ENCODE assay signal across 12 cellular contexts in genomic region chr1:40784771-40785151, GRCh38. TPM values are rescaled to one million over a fixed set of nuclear protein-coding genes. Genes with fewer than 3 reads are reported as not detected.
DNase-seq lines count a peak whose midpoint lies in the region; ATAC-seq and TF ChIP-seq lines count a peak whose summit lies in the region.
"Had no signal": no experiment of that assay in that cellular context is flagged by ENCODE, and none has a peak within 500 bp of the region (broad histone marks: within the 10 kb centered on the region; RNA-seq: fewer than 3 reads in every experiment).

No MANE protein-coding gene starts in this region.

- no peak for ATAC-seq in activated CD8-positive, alpha-beta T cell treated with anti-CD3 and anti-CD28 coated beads for 36 hours
- no peak for ATAC-seq in stimulated activated memory B cell treated with anti-CD40 and anti-IgM and Interleukin-4, amounts not matched to agents 10 μg/mL and 1 μg/mL and 100 μg/mL, for 72 hours
- ATAC-seq in GM18519 (IDR thresholded peaks at IDR 0.05; ENCODE audit: low FRiP score, unreplicated experiment) = no peak

- H3K4me1 Mint-ChIP-seq in T-helper 2 cell treated with Interferon-gamma antibody and Interleukin-4, amounts not matched to agents 5 μg/mL and 100 μg/mL, for 36 hours (ENCODE audit: low read depth) = peaks cover 6% of the 10 kb centered on the region
- peaks cover 7% of the 10 kb centered on the region for H3K4me1 Mint-ChIP-seq in activated CD8-positive, alpha-beta T cell treated with anti-CD3 and anti-CD28 coated beads for 36 hours (ENCODE audit: low read depth)
- peaks cover 23% of the 10 kb centered on the region for H3K4me1 Mint-ChIP-seq in stimulated activated memory B cell treated with anti-CD40 and anti-IgM and Interleukin-4, amounts not matched to agents 10 μg/mL and 1 μg/mL and 100 μg/mL, for 72 hours
- H3K4me1 Mint-ChIP-seq in CD4-positive, alpha-beta memory T cell = peaks cover 4 to 13% (median 7%) of the 10 kb centered on the region in 4 donors

- H3K9me3 Mint-ChIP-seq in T-helper 2 cell treated with Interferon-gamma antibody and Interleukin-4, amounts not matched to agents 5 μg/mL and 100 μg/mL, for 36 hours = no peaks in the 10 kb centered on the region
- H3K9me3 Mint-ChIP-seq in activated CD8-positive, alpha-beta T cell treated with anti-CD3 and anti-CD28 coated beads for 36 hours = no peaks in the 10 kb centered on the region
- no peaks in the 10 kb centered on the region for H3K9me3 Mint-ChIP-seq in stimulated activated memory B cell treated with anti-CD40 and anti-IgM and Interleukin-4, amounts not matched to agents 10 μg/mL and 1 μg/mL and 100 μg/mL, for 72 hours
- H3K9me3 Mint-ChIP-seq in CD4-positive, alpha-beta memory T cell = no peaks in the 10 kb centered on the region

- peaks cover 4% of the 10 kb centered on the region for H3K36me3 Mint-ChIP-seq in T-helper 2 cell treated with Interferon-gamma antibody and Interleukin-4, amounts not matched to agents 5 μg/mL and 100 μg/mL, for 36 hours (ENCODE audit: low read depth)
- H3K36me3 Mint-ChIP-seq in activated CD8-positive, alpha-beta T cell treated with anti-CD3 and anti-CD28 coated beads for 36 hours (ENCODE audit: low read depth) = no peaks in the 10 kb centered on the region
- H3K36me3 Mint-ChIP-seq in stimulated activated memory B cell treated with anti-CD40 and anti-IgM and Interleukin-4, amounts not matched to agents 10 μg/mL and 1 μg/mL and 100 μg/mL, for 72 hours = no peaks in the 10 kb centered on the region
- no peaks in the 10 kb centered on the region for H3K36me3 Mint-ChIP-seq in CD4-positive, alpha-beta memory T cell

- no peaks in the 10 kb centered on the region for H3K9me3 ChIP-seq in iPS-18a (ENCODE audit: control insufficient read depth, low read depth, low read length)
- no peaks in the 10 kb centered on the region for H3K9me3 ChIP-seq in CD4-positive, alpha-beta memory T cell (ENCODE audit: control insufficient read depth in 1 of 2, low read length in 2 of 2)
- H3K9me3 ChIP-seq: Peyer's patch had no signal

- no peak overlapping the region for H3K9ac ChIP-seq in iPS-18a (ENCODE audit: low read length)

- no peak overlapping the region for H3K27ac ChIP-seq in iPS-18a (ENCODE audit: low read length)
- H3K27ac ChIP-seq in CD4-positive, alpha-beta memory T cell (ENCODE audit: low read depth, low read length) = no peak overlapping the region

- no peaks in the 10 kb centered on the region for H3K36me3 ChIP-seq in iPS-18a (ENCODE audit: control insufficient read depth, low read depth, low read length)
- H3K36me3 ChIP-seq in CD4-positive, alpha-beta memory T cell (ENCODE audit: insufficient read depth, low read length) = no peaks in the 10 kb centered on the region
- H3K36me3 ChIP-seq: Peyer's patch had no signal

- H3K4me1 ChIP-seq in iPS-18a (ENCODE audit: control insufficient read depth, low read depth, low read length) = peaks cover 6% of the 10 kb centered on the region
- H3K4me1 ChIP-seq in CD4-positive, alpha-beta memory T cell (ENCODE audit: insufficient read depth, low read length) = no peaks in the 10 kb centered on the region

- peaks cover 35% of the 10 kb centered on the region for H3K27me3 ChIP-seq in iPS-18a (ENCODE audit: control insufficient read depth, insufficient read depth, low read length)
- H3K27me3 ChIP-seq in CD4-positive, alpha-beta memory T cell (ENCODE audit: insufficient read depth, low read length) = peaks cover 6% of the 10 kb centered on the region
- H3K27me3 ChIP-seq: Peyer's patch had no signal

- no peak for TF ChIP-seq CTCF in activated CD8-positive, alpha-beta T cell treated with anti-CD3 and anti-CD28 coated beads for 36 hours (IDR thresholded peaks at IDR 0.05)

- H3K4me3 Mint-ChIP-seq in T-helper 2 cell treated with Interferon-gamma antibody and Interleukin-4, amounts not matched to agents 5 μg/mL and 100 μg/mL, for 36 hours = peak overlapping the region; percentile 67
- peak overlapping the region; percentile 56 for H3K4me3 Mint-ChIP-seq in activated CD8-positive, alpha-beta T cell treated with anti-CD3 and anti-CD28 coated beads for 36 hours
- H3K4me3 Mint-ChIP-seq in stimulated activated memory B cell treated with anti-CD40 and anti-IgM and Interleukin-4, amounts not matched to agents 10 μg/mL and 1 μg/mL and 100 μg/mL, for 72 hours = peak overlapping the region; percentile 74
- peak overlapping the region in 4 of 8 donors; percentile 26 to 74 (median 54) for H3K4me3 Mint-ChIP-seq in CD4-positive, alpha-beta memory T cell

- intact Hi-C loops in activated CD8-positive, alpha-beta T cell treated with anti-CD3 and anti-CD28 coated beads for 36 hours (cut with micrococcal nuclease) = no loop called here
- intact Hi-C loops in CD4-positive, alpha-beta memory T cell (cut with micrococcal nuclease) = no loop called here

- H3K27me3 Mint-ChIP-seq in T-helper 2 cell treated with Interferon-gamma antibody and Interleukin-4, amounts not matched to agents 5 μg/mL and 100 μg/mL, for 36 hours (ENCODE audit: low read depth) = peaks cover 37% of the 10 kb centered on the region
- H3K27me3 Mint-ChIP-seq in activated CD8-positive, alpha-beta T cell treated with anti-CD3 and anti-CD28 coated beads for 36 hours = peaks cover 26% of the 10 kb centered on the region
- peaks cover 62% of the 10 kb centered on the region for H3K27me3 Mint-ChIP-seq in stimulated activated memory B cell treated with anti-CD40 and anti-IgM and Interleukin-4, amounts not matched to agents 10 μg/mL and 1 μg/mL and 100 μg/mL, for 72 hours
- H3K27me3 Mint-ChIP-seq in CD4-positive, alpha-beta memory T cell = peaks cover 9 to 26% of the 10 kb centered on the region in 2 donors

- DNase-seq in T-helper 2 cell treated with Interferon-gamma antibody and Interleukin-4, amounts not matched to agents 5 μg/mL and 100 μg/mL, for 36 hours (ENCODE audit: low spot score) = no peak
- DNase-seq in T-helper 2 cell = no peak
- no peak for DNase-seq in activated CD8-positive, alpha-beta T cell treated with anti-CD3 and anti-CD28 coated beads for 36 hours
- DNase-seq in CD4-positive, alpha-beta memory T cell = no peak
- no peak for DNase-seq in superior temporal gyrus (ENCODE audit: extremely low spot score)
- DNase-seq: activated CD4-positive, alpha-beta T cell treated with anti-CD3 and anti-CD28 coated beads, Interleukin-2, amount 50 U/mL, for 4 hours; NCI-H1048; occipital lobe; Peyer's patch had no signal

- CTCF ChIA-PET in activated CD8-positive, alpha-beta T cell treated with anti-CD3 and anti-CD28 coated beads for 36 hours (lab: Charles Lee) = interaction anchor here (2.0 to 9.2 kb wide), 2 partner anchors 11 to 65 kb away, joined by 7 to 53 read pairs; no protein-coding TSS in a partner anchor
- CTCF ChIA-PET in CD4-positive, alpha-beta memory T cell (lab: Charles Lee; ENCODE audit: partially characterized antibody) = interaction anchor here (1.7 kb wide), 1 partner anchor 10 kb away, joined by 5 read pairs; no protein-coding TSS in a partner anchor

- POLR2A ChIA-PET in activated CD8-positive, alpha-beta T cell treated with anti-CD3 and anti-CD28 coated beads for 36 hours (lab: Charles Lee) = interaction anchor here (0.6 to 1.5 kb wide), 2 partner anchors 13 to 200 kb away, joined by 3 to 4 read pairs; no protein-coding TSS in a partner anchor
- POLR2A ChIA-PET in CD4-positive, alpha-beta memory T cell (lab: Charles Lee; ENCODE audit: partially characterized antibody) = no interaction called here

- peak overlapping the region; percentile 34 for H3K4me3 ChIP-seq in iPS-18a (ENCODE audit: low read length)
- no peak overlapping the region for H3K4me3 ChIP-seq in CD4-positive, alpha-beta memory T cell (ENCODE audit: low read length in 2 of 2)

- no peak overlapping the region for H3K27ac Mint-ChIP-seq in T-helper 2 cell treated with Interferon-gamma antibody and Interleukin-4, amounts not matched to agents 5 μg/mL and 100 μg/mL, for 36 hours
- no peak overlapping the region for H3K27ac Mint-ChIP-seq in activated CD8-positive, alpha-beta T cell treated with anti-CD3 and anti-CD28 coated beads for 36 hours
- peak overlapping the region; percentile 55 for H3K27ac Mint-ChIP-seq in stimulated activated memory B cell treated with anti-CD40 and anti-IgM and Interleukin-4, amounts not matched to agents 10 μg/mL and 1 μg/mL and 100 μg/mL, for 72 hours
- H3K27ac Mint-ChIP-seq in CD4-positive, alpha-beta memory T cell = peak overlapping the region in 1 of 7 donors; percentile 86

RNA-seq across cellular contexts. Expression of gene KCNQ4, which starts 1.2 kb away (rescaled TPM):
- total RNA-seq in activated CD8-positive, alpha-beta T cell treated with anti-CD3 and anti-CD28 coated beads for 36 hours = under 1 TPM; 0.38 to 0.43 TPM
- under 1 TPM; 0.20 to 0.33 TPM for total RNA-seq in CD4-positive, alpha-beta memory T cell
- under 1 TPM in 1 of 2 donors, not detected in 1; 0.14 TPM for polyA plus RNA-seq in CD4-positive, alpha-beta memory T cell
